20 cellular contexts compared by ENCODE assay signal in genomic region chr7:41491313-41491712, GRCh38.
"Had no signal": no experiment of that assay in that cellular context is flagged by ENCODE, and none has a peak within 500 bp of the region (broad histone marks: within the 10 kb centered on the region; RNA-seq: fewer than 3 reads in every experiment).

No MANE protein-coding gene starts in this region.

- H3K9me3 Mint-ChIP-seq: activated naive CD4-positive, alpha-beta T cell treated with anti-CD3 and anti-CD28 coated beads for 36 hours; activated naive CD8-positive, alpha-beta T cell treated with anti-CD3 and anti-CD28 coated beads, Interleukin-2, amount 50 U/mL, for 24 hours; activated T-helper 17 cell treated with anti-CD3 and anti-CD28 coated beads, Interleukin-2, amount 50 U/mL, for 72 hours had no signal

- H3K4me1 Mint-ChIP-seq: activated naive CD8-positive, alpha-beta T cell treated with anti-CD3 and anti-CD28 coated beads, Interleukin-2, amount 50 U/mL, for 24 hours; activated T-helper 17 cell treated with anti-CD3 and anti-CD28 coated beads, Interleukin-2, amount 50 U/mL, for 72 hours; immature natural killer cell; naive thymus-derived CD4-positive, alpha-beta T cell had no signal

- H3K36me3 Mint-ChIP-seq: immature natural killer cell; naive thymus-derived CD4-positive, alpha-beta T cell had no signal

- H3K27me3 ChIP-seq: ascending aorta, esophagus squamous epithelium, transverse colon, vagina had no signal

- H3K27ac ChIP-seq: ascending aorta, coronary artery, esophagus squamous epithelium, transverse colon, vagina, VCaP had no signal

- H3K4me1 ChIP-seq: ascending aorta, esophagus squamous epithelium, transverse colon, vagina had no signal

- H3K9me3 ChIP-seq: ascending aorta, esophagus squamous epithelium, transverse colon, vagina had no signal

- H3K27me3 Mint-ChIP-seq: activated naive CD8-positive, alpha-beta T cell treated with anti-CD3 and anti-CD28 coated beads, Interleukin-2, amount 50 U/mL, for 24 hours; activated T-helper 17 cell treated with anti-CD3 and anti-CD28 coated beads, Interleukin-2, amount 50 U/mL, for 72 hours; naive thymus-derived CD4-positive, alpha-beta T cell had no signal

- ATAC-seq: activated naive CD8-positive, alpha-beta T cell treated with anti-CD3 and anti-CD28 coated beads, Interleukin-2, amount 50 U/mL, for 24 hours; activated T-helper 17 cell treated with anti-CD3 and anti-CD28 coated beads, Interleukin-2, amount 50 U/mL, for 72 hours; naive thymus-derived CD4-positive, alpha-beta T cell; stimulated activated naive CD8-positive, alpha-beta T cell treated with anti-CD3 and anti-CD28 coated beads, Interleukin-15, Interleukin-2, amounts not matched to agents 100 U/mL and 50 U/mL, for 24 hours had no signal

- H3K4me3 Mint-ChIP-seq: activated naive CD4-positive, alpha-beta T cell treated with anti-CD3 and anti-CD28 coated beads for 36 hours; activated naive CD8-positive, alpha-beta T cell treated with anti-CD3 and anti-CD28 coated beads, Interleukin-2, amount 50 U/mL, for 24 hours; activated T-helper 17 cell treated with anti-CD3 and anti-CD28 coated beads, Interleukin-2, amount 50 U/mL, for 72 hours; immature natural killer cell; naive thymus-derived CD4-positive, alpha-beta T cell had no signal

- H3K4me3 ChIP-seq: ascending aorta, coronary artery, esophagus squamous epithelium, lung, transverse colon, vagina had no signal

- DNase-seq: activated CD4-positive, alpha-beta T cell treated with anti-CD3 and anti-CD28 coated beads for 1 hour; activated CD4-positive, alpha-beta T cell treated with anti-CD3 and anti-CD28 coated beads, Interleukin-2, amount 50 U/mL, for 4 hours; activated naive CD4-positive, alpha-beta T cell treated with anti-CD3 and anti-CD28 coated beads for 36 hours; activated naive CD8-positive, alpha-beta T cell treated with anti-CD3 and anti-CD28 coated beads, Interleukin-2, amount 50 U/mL, for 24 hours; caudate nucleus; esophagus squamous epithelium; head of caudate nucleus; immature natural killer cell; naive thymus-derived CD4-positive, alpha-beta T cell; stimulated activated CD4-positive, alpha-beta T cell treated with anti-CD3 and anti-CD28 coated beads, Interleukin-15, amount 100 ng/mL, for 24 hours; stimulated activated CD4-positive, alpha-beta T cell treated with anti-CD3 and anti-CD28 coated beads, Interleukin-4, amount 100 ng/mL, for 24 hours; stimulated activated CD8-positive, alpha-beta memory T cell treated with anti-CD3 and anti-CD28 coated beads, Interleukin-4, amount 100 ng/mL, for 48 hours; stimulated activated naive CD8-positive, alpha-beta T cell treated with anti-CD3 and anti-CD28 coated beads, Interleukin-15, Interleukin-2, amounts not matched to agents 100 U/mL and 50 U/mL, for 24 hours; transverse colon had no signal

- H3K27ac Mint-ChIP-seq: activated naive CD4-positive, alpha-beta T cell treated with anti-CD3 and anti-CD28 coated beads for 36 hours; activated naive CD8-positive, alpha-beta T cell treated with anti-CD3 and anti-CD28 coated beads, Interleukin-2, amount 50 U/mL, for 24 hours; activated T-helper 17 cell treated with anti-CD3 and anti-CD28 coated beads, Interleukin-2, amount 50 U/mL, for 72 hours; immature natural killer cell; naive thymus-derived CD4-positive, alpha-beta T cell had no signal

- H3K36me3 ChIP-seq: ascending aorta, esophagus squamous epithelium, transverse colon, vagina had no signal
